Comparison of ENCODE assay signal across 9 cellular contexts in the genomic region with DNA sequence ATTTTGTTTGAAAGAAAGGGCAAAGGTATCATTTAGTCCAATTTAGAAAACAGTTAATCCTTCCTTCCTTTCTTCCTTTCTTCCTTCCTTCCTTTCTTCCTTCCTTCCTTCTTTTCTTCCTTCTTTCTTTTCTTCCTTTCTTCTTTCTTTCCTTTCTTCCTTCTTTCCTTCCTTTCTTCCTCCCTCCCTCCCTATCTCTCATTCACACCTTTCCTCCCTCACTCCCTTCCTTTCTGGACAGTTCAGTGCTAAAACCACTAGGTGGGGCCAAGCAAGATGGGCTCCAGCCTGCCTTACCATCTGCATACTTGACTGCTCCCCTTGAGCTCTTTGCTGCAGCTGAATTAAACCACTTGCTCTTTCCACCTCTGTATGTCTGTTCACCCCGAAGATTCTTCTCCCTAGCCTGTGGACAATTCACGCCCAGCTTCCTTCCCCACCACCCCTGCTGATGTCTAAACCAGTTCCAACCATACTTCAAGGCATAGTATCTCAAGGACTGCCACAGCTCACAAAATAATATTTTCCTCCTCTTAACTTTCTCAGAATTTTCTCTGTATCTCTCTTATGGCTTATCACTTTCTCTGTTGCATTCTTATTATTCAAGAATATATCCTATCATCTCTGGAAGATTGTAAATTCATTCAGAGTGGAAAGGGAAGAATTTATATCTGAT.
DNase-seq lines count a peak whose midpoint lies in the region; ATAC-seq and TF ChIP-seq lines count a peak whose summit lies in the region.
"Had no signal": no experiment of that assay in that cellular context is flagged by ENCODE, and none has a peak within 500 bp of the region (broad histone marks: within the 10 kb centered on the region; RNA-seq: fewer than 3 reads in every experiment).

No MANE protein-coding gene starts in this region.

- intact Hi-C loops in heart left ventricle (cut with DNase I), result no loop called here

- no peaks in the 10 kb centered on the region for H3K27me3 ChIP-seq in heart left ventricle

- 15 to 28% (median 23%) methylated on average over 2 of the region's 2 CpGs for WGBS in heart left ventricle, 4 donors

- H3K4me3 ChIP-seq in heart left ventricle, result no peak overlapping the region

- TF ChIP-seq CTCF in heart left ventricle (IDR thresholded peaks at IDR 0.05), result peak in 4 of 12 donors; percentile 24 to 32 (median 30)

- no peak overlapping the region for H3K27ac ChIP-seq in heart left ventricle

- no peaks in the 10 kb centered on the region for H3K36me3 ChIP-seq in heart left ventricle

- ATAC-seq in GM19468 (IDR thresholded peaks at IDR 0.05; ENCODE audit: extremely low read depth, unreplicated experiment) (peak; percentile 39), heart left ventricle (no peak)

- TF ChIP-seq POLR2A in heart left ventricle (IDR thresholded peaks at IDR 0.05), result no peak

- H3K4me1 ChIP-seq in heart left ventricle, result no peaks in the 10 kb centered on the region

- H3K9me3 ChIP-seq in heart left ventricle, result no peaks in the 10 kb centered on the region

- DNase-seq in D341Med (ENCODE audit: low spot score), result peak; percentile 67
- peak; percentile 2 for DNase-seq in NCI-H524 treated with DMSO at 0.1 percent for 48 hours (lab: John Stamatoyannopoulos, UW)
- DNase-seq in fibroblast of gingiva (ENCODE audit: low read depth), result peak; percentile 3
- DNase-seq in activated effector memory CD4-positive, alpha-beta T cell treated with Interleukin-2 at 50 U/mL for 16 hours, result no peak
- DNase-seq in NCI-H345 (lab: John Stamatoyannopoulos, UW), result no peak
- DNase-seq in heart left ventricle, result no peak
- no peak for DNase-seq in anterior cingulate cortex (lab: John Stamatoyannopoulos, UW)
- DNase-seq: IMR-90 had no signal

Comparison
In these comparisons a context has a peak if more than half of its experiments do, and no peak if none do; other contexts are left out.
1. DNase-seq: peak in D341Med (single experiment), NCI-H524 treated with DMSO at 0.1 percent for 48 hours (single experiment) and fibroblast of gingiva (single experiment); none in activated effector memory CD4-positive, alpha-beta T cell treated with Interleukin-2 at 50 U/mL for 16 hours (single experiment), NCI-H345 (single experiment), heart left ventricle (0 of 5) and anterior cingulate cortex (0 of 58).